9 cellular contexts compared by ENCODE assay signal in the genomic region with DNA sequence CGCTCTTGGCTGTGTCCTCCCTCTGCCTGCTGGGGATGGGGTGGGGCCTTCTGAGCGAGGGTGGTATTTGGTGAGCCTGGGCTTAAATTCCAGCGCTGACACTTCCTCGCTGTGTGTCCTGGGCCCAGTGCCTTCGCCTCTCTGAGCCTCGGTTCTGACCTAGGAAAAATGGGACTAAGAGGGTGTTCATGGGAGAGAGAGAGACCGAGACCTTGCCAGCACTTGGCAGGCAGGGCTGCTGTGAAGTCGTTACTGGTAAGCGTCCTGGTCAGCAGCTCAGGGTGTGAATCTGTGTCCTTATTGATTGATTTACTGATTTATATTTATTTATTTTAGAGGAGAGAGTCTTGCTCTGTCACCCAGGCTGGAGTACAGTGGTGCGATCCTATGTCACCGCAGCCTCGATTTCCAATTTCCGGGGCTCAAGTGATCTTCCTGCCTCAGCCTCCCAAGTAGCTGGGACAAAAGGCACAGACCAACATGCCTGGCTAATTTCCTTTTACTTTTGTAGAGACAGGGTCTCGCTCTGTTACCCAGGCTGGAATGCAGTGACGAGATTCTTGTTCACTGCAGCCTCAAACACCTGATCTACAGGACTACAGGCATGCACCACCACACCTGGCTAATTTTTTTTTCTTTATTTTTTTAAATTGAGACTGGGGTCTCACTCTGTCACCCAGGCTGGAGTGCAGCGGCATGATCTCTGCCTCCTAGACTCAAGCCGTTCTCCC. TPM values are rescaled to one million over a fixed set of nuclear protein-coding genes. Genes with fewer than 3 reads are reported as not detected.
DNase-seq lines count a peak whose midpoint lies in the region; ATAC-seq and TF ChIP-seq lines count a peak whose summit lies in the region.
"Had no signal": no experiment of that assay in that cellular context is flagged by ENCODE, and none has a peak within 500 bp of the region (broad histone marks: within the 10 kb centered on the region; RNA-seq: fewer than 3 reads in every experiment).

No MANE protein-coding gene starts in this region.

- H3K27ac Mint-ChIP-seq in activated naive CD4-positive, alpha-beta T cell treated with anti-CD3 and anti-CD28 coated beads for 36 hours: peak overlapping the region; percentile 79
- H3K27ac Mint-ChIP-seq in brain: peak overlapping the region in 4 of 5 experiments; percentile 55 to 95 (median 72)
- no peak overlapping the region for H3K27ac Mint-ChIP-seq in memory B cell

- TF ChIP-seq EP300 in tibial nerve (IDR thresholded peaks at IDR 0.05): no peak

- peak overlapping the region in 3 of 4 donors; percentile 86 to 91 (median 88) for H3K27ac ChIP-seq in tibial nerve
- H3K27ac ChIP-seq in MM.1S (ENCODE audit: low read length): no peak overlapping the region

- peaks cover 54% of the 10 kb centered on the region for H3K4me1 Mint-ChIP-seq in activated naive CD4-positive, alpha-beta T cell treated with anti-CD3 and anti-CD28 coated beads for 36 hours (ENCODE audit: low read depth)
- H3K4me1 Mint-ChIP-seq in brain: peaks cover 30% of the 10 kb centered on the region
- peaks cover 35% of the 10 kb centered on the region for H3K4me1 Mint-ChIP-seq in memory B cell

- ATAC-seq in memory B cell (ENCODE audit: low read depth): no peak

- H3K36me3 Mint-ChIP-seq in activated naive CD4-positive, alpha-beta T cell treated with anti-CD3 and anti-CD28 coated beads for 36 hours (ENCODE audit: low read depth): peaks cover 6% of the 10 kb centered on the region
- H3K36me3 Mint-ChIP-seq in brain (no peaks in the 10 kb centered on the region), memory B cell (peaks cover 3% of the 10 kb centered on the region)

- H3K36me3 ChIP-seq in tibial nerve: peaks cover 0 to 11% (median 0%) of the 10 kb centered on the region in 3 donors
- no peaks in the 10 kb centered on the region for H3K36me3 ChIP-seq in MM.1S (replicated peaks; ENCODE audit: insufficient read depth, low read length)

- H3K4me3 ChIP-seq in tibial nerve (peak overlapping the region in 1 of 4 donors; percentile 82), MM.1S (ENCODE audit: low read length) (no peak overlapping the region)

- no peak for DNase-seq in activated naive CD4-positive, alpha-beta T cell treated with anti-CD3 and anti-CD28 coated beads for 36 hours
- DNase-seq in activated naive CD4-positive, alpha-beta T cell treated with Interleukin-2 at 50 U/mL for 16 hours: no peak
- DNase-seq in memory B cell (ENCODE audit: low spot score in 2 of 2) (no peak), tibial nerve (ENCODE audit: low spot score in 2 of 2) (no peak), NCI-H2171 (lab: John Stamatoyannopoulos, UW) (no peak), MM.1S (no peak), NCI-H345 treated with DMSO at 0.1 percent for 48 hours (lab: John Stamatoyannopoulos, UW; ENCODE audit: unreplicated experiment) (no peak)
- DNase-seq: NCI-H1105 treated with DMSO at 0.1 percent for 48 hours had no signal

- CTCF ChIA-PET in activated naive CD4-positive, alpha-beta T cell treated with anti-CD3 and anti-CD28 coated beads for 36 hours (lab: Charles Lee): interaction anchor here (0.6 to 1.2 kb wide), 3 partner anchors 45 to 653 kb away, joined by 3 to 7 read pairs (median 4); no protein-coding TSS in a partner anchor

- H3K27me3 ChIP-seq in tibial nerve (no peaks in the 10 kb centered on the region), MM.1S (replicated peaks; ENCODE audit: insufficient read depth, low read length) (peaks cover 3% of the 10 kb centered on the region; the same call in 1 of the 2 replicates)

- 74 to 75% methylated on average over 16 to 17 of the region's 17 CpGs for WGBS in tibial nerve, 2 donors

- no peaks in the 10 kb centered on the region for H3K9me3 ChIP-seq in tibial nerve
- H3K9me3 ChIP-seq in MM.1S (replicated peaks; ENCODE audit: insufficient read depth, low read length): no peaks in the 10 kb centered on the region

- no peak for TF ChIP-seq POLR2A in tibial nerve (IDR thresholded peaks at IDR 0.05)

- no peak overlapping the region for H2AFZ ChIP-seq in MM.1S (ENCODE audit: low read length)

- H3K4me3 Mint-ChIP-seq in activated naive CD4-positive, alpha-beta T cell treated with anti-CD3 and anti-CD28 coated beads for 36 hours: peak overlapping the region; percentile 72
- H3K4me3 Mint-ChIP-seq in brain: peak overlapping the region; percentile 32 to 81 (median 48)
- H3K4me3 Mint-ChIP-seq in memory B cell: peak overlapping the region; percentile 29

- intact Hi-C loops in activated naive CD4-positive, alpha-beta T cell treated with anti-CD3 and anti-CD28 coated beads for 36 hours (cut with micrococcal nuclease): no loop called here

- peaks cover 5% of the 10 kb centered on the region; the same call in 1 of the 2 replicates for H3F3A ChIP-seq in MM.1S (ENCODE audit: insufficient read depth, low read length)

- H3K79me2 ChIP-seq in MM.1S (ENCODE audit: low read length): peaks cover 49% of the 10 kb centered on the region

- no peaks in the 10 kb centered on the region for H4K20me1 ChIP-seq in MM.1S (ENCODE audit: insufficient read depth, low read length)

- no peaks in the 10 kb centered on the region for H3K27me3 Mint-ChIP-seq in activated naive CD4-positive, alpha-beta T cell treated with anti-CD3 and anti-CD28 coated beads for 36 hours (ENCODE audit: low read depth)
- H3K27me3 Mint-ChIP-seq in brain (peaks cover 7% of the 10 kb centered on the region), memory B cell (no peaks in the 10 kb centered on the region)

- no peaks in the 10 kb centered on the region for H3K9me3 Mint-ChIP-seq in activated naive CD4-positive, alpha-beta T cell treated with anti-CD3 and anti-CD28 coated beads for 36 hours
- peaks cover 0 to 6% (median 0%) of the 10 kb centered on the region in 5 experiments for H3K9me3 Mint-ChIP-seq in brain
- H3K9me3 Mint-ChIP-seq in memory B cell: no peaks in the 10 kb centered on the region

- no peak overlapping the region for H3K4me2 ChIP-seq in MM.1S (ENCODE audit: low read depth, low read length)

- H3K9ac ChIP-seq in MM.1S (ENCODE audit: low read length): no peak overlapping the region

- H3K4me1 ChIP-seq in tibial nerve (peaks cover 0 to 70% (median 36%) of the 10 kb centered on the region in 4 donors), MM.1S (ENCODE audit: low read length) (peaks cover 11% of the 10 kb centered on the region; the same call in 1 of the 2 replicates)

- no peaks in the 10 kb centered on the region for H3K9me2 ChIP-seq in MM.1S (replicated peaks; ENCODE audit: insufficient read depth, low read length)

- TF ChIP-seq CTCF in brain (conservative IDR thresholded peaks at IDR 0.05) (no peak), tibial nerve (IDR thresholded peaks at IDR 0.05) (no peak), MM.1S (IDR thresholded peaks at IDR 0.05; ENCODE audit: low read length) (no peak)

RNA-seq across cellular contexts. Expression of a gene that starts 2.4 kb away (rescaled TPM):
- total RNA-seq in activated naive CD4-positive, alpha-beta T cell treated with anti-CD3 and anti-CD28 coated beads for 36 hours: 100 to 1,000 TPM; 159 to 164 TPM
- polyA plus RNA-seq in brain (ENCODE audit: insufficient read depth, low read depth, low replicate concordance): 287 TPM
- 100 to 1,000 TPM in 2 of 4 donors, 10 to 100 TPM in 2; 73.9 to 150 (median 118) TPM for total RNA-seq in tibial nerve

RNA-seq across cellular contexts. Expression of a gene that starts 16.3 kb away (rescaled TPM):
- 100 to 1,000 TPM; 219 to 227 TPM for total RNA-seq in activated naive CD4-positive, alpha-beta T cell treated with anti-CD3 and anti-CD28 coated beads for 36 hours
- 202 TPM for polyA plus RNA-seq in brain (ENCODE audit: insufficient read depth, low read depth, low replicate concordance)
- 100 to 1,000 TPM in 2 of 4 donors, 10 to 100 TPM in 2; 60.7 to 136 (median 92.6) TPM for total RNA-seq in tibial nerve

RNA-seq across cellular contexts. Expression of a gene that starts 39.7 kb away (rescaled TPM):
- not detected for total RNA-seq in activated naive CD4-positive, alpha-beta T cell treated with anti-CD3 and anti-CD28 coated beads for 36 hours
- polyA plus RNA-seq in brain (ENCODE audit: insufficient read depth, low read depth, low replicate concordance): 1.5 TPM
- total RNA-seq in tibial nerve: 1 to 10 TPM in 3 of 4 donors, under 1 TPM in 1; 0.90 to 5.9 (median 3.5) TPM

RNA-seq across cellular contexts. Expression of a gene that starts 54.2 kb away (rescaled TPM):
- total RNA-seq in activated naive CD4-positive, alpha-beta T cell treated with anti-CD3 and anti-CD28 coated beads for 36 hours: 100 to 1,000 TPM; 173 to 187 TPM
- 8.2 TPM for polyA plus RNA-seq in brain (ENCODE audit: insufficient read depth, low read depth, low replicate concordance)
- total RNA-seq in tibial nerve: 10 to 100 TPM; 22.0 to 40.9 (median 27.7) TPM
